In the genomic region with DNA sequence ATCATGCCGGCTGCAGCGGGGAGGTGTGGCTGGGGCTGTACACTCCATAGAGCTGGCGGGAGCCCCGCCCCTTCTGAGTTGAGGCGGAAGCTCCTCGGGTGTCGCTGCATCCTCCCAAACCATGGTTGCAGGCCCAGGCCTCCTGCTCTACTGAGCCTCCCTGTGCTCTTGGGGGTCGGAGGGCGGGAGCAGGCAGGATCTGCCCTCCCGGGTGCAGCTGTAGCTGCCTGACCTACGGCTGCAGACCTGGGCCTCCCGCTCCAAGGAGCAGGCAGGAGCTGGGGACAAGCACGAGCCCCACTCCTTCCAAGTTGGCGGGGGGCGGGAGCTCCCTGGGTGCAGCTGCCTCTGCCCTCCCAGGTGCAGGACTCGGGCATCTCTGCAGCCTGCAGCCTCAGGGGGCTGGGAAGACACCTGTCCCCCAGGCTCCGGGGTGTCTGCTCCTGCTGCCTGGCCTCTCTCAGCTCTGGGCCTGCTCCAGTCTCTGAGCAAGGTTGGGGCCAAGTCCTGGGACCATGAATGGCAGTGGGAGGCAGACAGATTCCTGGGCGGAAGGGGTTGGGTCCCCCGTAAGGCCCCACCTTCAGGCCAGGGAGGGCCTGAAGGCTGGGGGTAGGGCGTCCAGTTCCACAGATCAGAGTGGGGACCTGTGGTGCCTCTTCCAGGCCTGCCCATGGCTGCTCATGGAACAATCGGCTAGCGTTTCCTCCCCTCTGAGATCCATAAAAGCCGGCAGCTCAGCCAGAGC, we compare ENCODE assay signal across 13 cellular contexts.
"Had no signal": no experiment of that assay in that cellular context is flagged by ENCODE, and none has a peak within 500 bp of the region (broad histone marks: within the 10 kb centered on the region; RNA-seq: fewer than 3 reads in every experiment).

No MANE protein-coding gene starts in this region.

- H3K27me3 ChIP-seq: ovary had no signal

- ATAC-seq: effector memory CD8-positive, alpha-beta T cell; gastroesophageal sphincter; left ventricle myocardium superior had no signal

- H3K27ac ChIP-seq: gastroesophageal sphincter, ovary had no signal

- H3K9me3 ChIP-seq: gastroesophageal sphincter, ovary had no signal

- DNase-seq: activated B cell treated with CpG ODN at 0.5 μM for 24 hours; activated CD4-positive, alpha-beta T cell treated with anti-CD3 and anti-CD28 coated beads, Interleukin-2, amount 10 ng/mL, durations not matched to agents 7 days and 5 days; activated T-cell treated with anti-CD3 and anti-CD28 coated beads, Interleukin-2, amount 50 U/mL, for 1 hour; central memory CD4-positive, alpha-beta T cell; cortex of kidney; effector memory CD8-positive, alpha-beta T cell; kidney; left ventricle myocardium superior; mesendoderm; ovary; stimulated activated CD4-positive, alpha-beta T cell treated with anti-CD3 and anti-CD28 coated beads, Interleukin-4, amount 100 ng/mL, for 4 hours; substantia nigra had no signal

- H3K4me1 ChIP-seq: gastroesophageal sphincter had no signal

- H3K36me3 ChIP-seq: gastroesophageal sphincter, ovary had no signal

- H3K4me3 ChIP-seq: gastroesophageal sphincter, ovary had no signal
